In the genomic region with DNA sequence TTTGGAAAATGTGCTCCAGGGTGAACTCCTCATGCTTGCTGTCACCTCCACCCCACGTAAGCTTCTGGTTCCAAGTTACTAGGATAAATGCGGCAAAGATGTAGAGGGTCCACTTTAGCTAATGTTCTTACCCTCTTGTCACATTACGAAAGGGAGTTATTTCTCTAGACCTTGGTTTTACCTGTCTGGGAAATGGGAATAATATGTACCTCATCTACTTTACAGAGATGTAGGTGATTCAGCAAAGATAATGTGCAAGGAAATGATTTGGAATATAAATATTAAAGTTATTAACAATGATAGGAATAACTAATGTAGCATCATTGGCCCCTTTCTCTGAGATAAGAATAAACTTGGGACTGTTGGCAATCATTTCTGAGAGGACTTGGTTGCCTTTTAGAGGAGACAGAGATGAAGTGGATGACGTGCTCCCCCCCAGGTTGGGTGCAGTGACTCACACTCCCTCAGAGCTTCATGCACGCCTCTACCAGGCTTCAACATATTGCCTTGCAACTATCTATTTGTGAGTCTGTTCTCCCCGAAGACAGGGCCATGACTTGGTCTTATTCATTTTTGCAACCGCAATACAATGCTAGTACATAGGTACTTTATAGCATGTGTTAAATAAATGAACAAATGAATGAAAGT, we compare ENCODE assay signal across 34 cellular contexts.
DNase-seq lines count a peak whose midpoint lies in the region; ATAC-seq, FAIRE-seq and TF ChIP-seq lines count a peak whose summit lies in the region.
"Had no signal": no experiment of that assay in that cellular context is flagged by ENCODE, and none has a peak within 500 bp of the region (broad histone marks: within the 10 kb centered on the region; RNA-seq: fewer than 3 reads in every experiment).

No MANE protein-coding gene starts in this region.

- no peak overlapping the region for H3K18ac ChIP-seq in mesenchymal stem cell (ENCODE audit: low read depth in 1 of 2, low read length in 2 of 2)

- no peak for TF ChIP-seq CTCF in endothelial cell of umbilical vein (IDR thresholded peaks at IDR 0.05; ENCODE audit: extremely low read depth in 1 of 2, insufficient read depth in 1 of 2, low read depth in 1 of 2, low read length in 2 of 2)

- no peaks in the 10 kb centered on the region for H3K36me3 ChIP-seq in endothelial cell of umbilical vein (ENCODE audit: control insufficient read depth in 2 of 2, extremely low read depth in 1 of 2, insufficient read depth in 2 of 2, low read length in 2 of 2)
- H3K36me3 ChIP-seq in mesenchymal stem cell (ENCODE audit: control insufficient read depth in 1 of 2, insufficient read depth in 2 of 2, low read depth in 1 of 2, low read length in 2 of 2), result no peaks in the 10 kb centered on the region
- H3K36me3 ChIP-seq: cardiac muscle cell, lower lobe of right lung, right atrium auricular region, suprapubic skin, upper lobe of right lung had no signal

- POLR2A ChIA-PET in endothelial cell of umbilical vein (lab: Charles Lee), result no interaction called here

- H3K27me3 ChIP-seq in endothelial cell of umbilical vein (ENCODE audit: control insufficient read depth in 2 of 2, insufficient read depth in 2 of 2, low read length in 2 of 2) (no peaks in the 10 kb centered on the region), mesenchymal stem cell (ENCODE audit: control insufficient read depth in 1 of 2, insufficient read depth in 1 of 2, low read length in 2 of 2) (no peaks in the 10 kb centered on the region)
- H3K27me3 ChIP-seq: cardiac muscle cell, right atrium auricular region, suprapubic skin, upper lobe of right lung had no signal

- no peak overlapping the region for H2BK12ac ChIP-seq in mesenchymal stem cell (ENCODE audit: low read length in 2 of 2)

- H2BK120ac ChIP-seq in mesenchymal stem cell (ENCODE audit: low read depth, low read length), result no peak overlapping the region

- 62% methylated on average over 5 of the region's 7 CpGs for WGBS in mesenchymal stem cell

- H3K4me3 ChIP-seq in endothelial cell of umbilical vein (replicated peaks in 1 of 3; ENCODE audit: insufficient read depth in 1 of 3, low read depth in 1 of 3, low read length in 3 of 3), result no peak overlapping the region
- no peak overlapping the region for H3K4me3 ChIP-seq in mesenchymal stem cell (ENCODE audit: insufficient read depth in 1 of 2, low read depth in 1 of 2, low read length in 2 of 2)
- H3K4me3 ChIP-seq: cardiac muscle cell, GM23248, lower lobe of right lung, mucosa of descending colon, right atrium auricular region, suprapubic skin, upper lobe of right lung had no signal

- TF ChIP-seq POLR2A in endothelial cell of umbilical vein (IDR thresholded peaks at IDR 0.05; ENCODE audit: low read depth, low read length), result no peak

- H3K4me2 ChIP-seq in endothelial cell of umbilical vein (ENCODE audit: insufficient read depth, low read length), result no peak overlapping the region
- H3K4me2 ChIP-seq in mesenchymal stem cell (ENCODE audit: low read length, poor library complexity, severe bottlenecking), result no peak overlapping the region

- H3K4me1 ChIP-seq in endothelial cell of umbilical vein (ENCODE audit: control insufficient read depth, extremely low read depth, insufficient read depth, low read length) (peaks cover 59% of the 10 kb centered on the region), mesenchymal stem cell (ENCODE audit: control insufficient read depth, insufficient read depth, low read depth, low read length) (peaks cover 26% of the 10 kb centered on the region)

- H2AK5ac ChIP-seq in mesenchymal stem cell (ENCODE audit: low read length, severe bottlenecking), result no peak overlapping the region

- peak; percentile 44 for DNase-seq in EL
- DNase-seq in RPMI7951 (ENCODE audit: low read depth), result peak; percentile 90
- no peak for DNase-seq in endothelial cell of umbilical vein (ENCODE audit: low read depth, low spot score)
- peak; percentile 68 for DNase-seq in mesenchymal stem cell
- DNase-seq in NCI-H146 (lab: John Stamatoyannopoulos, UW), result no peak
- no peak for DNase-seq in sciatic nerve (ENCODE audit: low spot score)
- DNase-seq in posterior vena cava (ENCODE audit: low spot score), result no peak
- DNase-seq in superior temporal gyrus (ENCODE audit: extremely low spot score), result no peak
- DNase-seq: activated CD4-positive, alpha-beta memory T cell treated with anti-CD3 and anti-CD28 coated beads for 36 hours; activated CD4-positive, CD25-positive, alpha-beta regulatory T cell treated with anti-CD3 and anti-CD28 coated beads, Interleukin-2, amount 50 U/mL, for 72 hours; activated CD8-positive, alpha-beta memory T cell treated with anti-CD3 and anti-CD28 coated beads, Interleukin-2, amount 50 U/mL, for 4 hours; activated naive CD4-positive, alpha-beta T cell treated with anti-CD3 and anti-CD28 coated beads for 36 hours; amniotic stem cell; cortex of kidney; DMS79; GM23248; kidney; lower lobe of right lung; mucosa of descending colon; NCI-H1105; NCI-H1930; NCI-H526 treated with DMSO at 0.1 percent for 48 hours; stimulated activated CD4-positive, alpha-beta T cell treated with anti-CD3 and anti-CD28 coated beads, Interleukin-12 subunit alpha, Interleukin-12 subunit beta, amount 100 ng/mL, for 4 hours; stimulated activated CD4-positive, alpha-beta T cell treated with anti-CD3 and anti-CD28 coated beads, Interleukin-4, amount 100 ng/mL, for 1 hour; T-cell; upper lobe of right lung had no signal

- H3K4ac ChIP-seq in mesenchymal stem cell (ENCODE audit: low read depth in 1 of 2, low read length in 2 of 2), result no peak overlapping the region

- no peak overlapping the region for H3K14ac ChIP-seq in mesenchymal stem cell (ENCODE audit: low read length in 2 of 2)

- H2AFZ ChIP-seq in endothelial cell of umbilical vein (ENCODE audit: low read depth, low read length) (no peak overlapping the region), mesenchymal stem cell (ENCODE audit: low read depth, low read length) (no peak overlapping the region)
- H2AFZ ChIP-seq: GM23248 had no signal

- H4K8ac ChIP-seq in mesenchymal stem cell (ENCODE audit: low read length), result no peak overlapping the region

- H3K79me1 ChIP-seq in mesenchymal stem cell (replicated peaks; ENCODE audit: low read length, poor library complexity, severe bottlenecking), result peaks cover 3% of the 10 kb centered on the region

- no peak overlapping the region for H2BK5ac ChIP-seq in mesenchymal stem cell (ENCODE audit: low read depth, low read length, poor library complexity, severe bottlenecking)

- FAIRE-seq in endothelial cell of umbilical vein (lab: Jason Lieb, UNC), result no peak
- FAIRE-seq: kidney, TTC549 had no signal

- H3K9ac ChIP-seq in endothelial cell of umbilical vein (replicated peaks; ENCODE audit: extremely low read depth, insufficient read depth, low read length) (peak overlapping the region; percentile 1), mesenchymal stem cell (ENCODE audit: low read length) (no peak overlapping the region)
- H3K9ac ChIP-seq: GM23248 had no signal

- dilution Hi-C loops in endothelial cell of umbilical vein (cut with MboI; ENCODE audit: extremely low pct_ligation_motif_present, low sequenced_read_pairs), result loop anchor here (25.0 kb wide), 1 partner anchor 88 kb away; no protein-coding TSS in a partner anchor

- intact Hi-C loops in endothelial cell of umbilical vein (cut with micrococcal nuclease) (loop anchor here (5.0 kb wide), 1 partner anchor 508 kb away; a partner anchor contains a TSS), sciatic nerve (cut with DNase I) (no loop called here), posterior vena cava (cut with DNase I) (no loop called here)

- no peak overlapping the region for H2BK15ac ChIP-seq in mesenchymal stem cell (ENCODE audit: low read depth, poor library complexity, severe bottlenecking)

- H3K9me3 ChIP-seq in endothelial cell of umbilical vein (replicated peaks; ENCODE audit: control insufficient read depth, insufficient read depth, low read length) (no peaks in the 10 kb centered on the region), mesenchymal stem cell (ENCODE audit: control insufficient read depth, low read length) (no peaks in the 10 kb centered on the region)
- H3K9me3 ChIP-seq: lower lobe of right lung, mucosa of descending colon, right atrium auricular region, suprapubic skin, upper lobe of right lung had no signal

- ATAC-seq in sciatic nerve, result no peak
- ATAC-seq: lower lobe of right lung; mucosa of descending colon; natural killer cell treated with Interleukin-12 subunit alpha and Interleukin-12 subunit beta and Interleukin-15 and Interleukin-18, amount 100 ng/mL, for 72 hours; Panc1; stimulated activated effector memory CD8-positive, alpha-beta T cell treated with anti-CD3 and anti-CD28 coated beads, Interleukin-12 subunit alpha, Interleukin-12 subunit beta, amount 100 ng/mL, for 72 hours; T-cell; upper lobe of right lung had no signal

- CTCF ChIA-PET in endothelial cell of umbilical vein (lab: Charles Lee), result interaction anchor here (0.7 to 1.9 kb wide), 4 partner anchors 9 to 91 kb away, joined by 3 to 9 read pairs (median 4); no protein-coding TSS in a partner anchor

- H3K79me2 ChIP-seq in endothelial cell of umbilical vein (ENCODE audit: control insufficient read depth, insufficient read depth, low read length), result peaks cover 2% of the 10 kb centered on the region

- BruUV-seq in endothelial cell of umbilical vein (replicated peaks; lab: Mats Ljungman, UMichigan), result no TSS peak

- H3K23ac ChIP-seq in mesenchymal stem cell (ENCODE audit: low read length in 2 of 2), result no peak overlapping the region

- no peak overlapping the region for H4K91ac ChIP-seq in mesenchymal stem cell (ENCODE audit: low read length)

- H3K27ac ChIP-seq in endothelial cell of umbilical vein (ENCODE audit: insufficient read depth, low read depth, low read length) (peak overlapping the region; percentile 54), mesenchymal stem cell (ENCODE audit: low read length, poor library complexity, severe bottlenecking) (no peak overlapping the region)
- H3K27ac ChIP-seq: C4-2B, cardiac muscle cell, GM23248, lower lobe of right lung, right atrium auricular region, suprapubic skin, upper lobe of right lung had no signal

- H3K9me1 ChIP-seq in endothelial cell of umbilical vein (replicated peaks; ENCODE audit: control insufficient read depth, extremely low read depth, insufficient read depth, low read length), result no peaks in the 10 kb centered on the region

- no peaks in the 10 kb centered on the region for H4K20me1 ChIP-seq in endothelial cell of umbilical vein (replicated peaks; ENCODE audit: control insufficient read depth, extremely low read depth, insufficient read depth, low read length)

TF ChIP-seq in endothelial cell of umbilical vein, 7 proteins besides CTCF, POLR2A, EP300 and RAD21:
- TF ChIP-seq GATA2 (IDR thresholded peaks at IDR 0.05; ENCODE audit: insufficient read depth, insufficient read length, low read depth, low read length) (no peak), FOS (IDR thresholded peaks at IDR 0.05; ENCODE audit: borderline replicate concordance, insufficient read depth, low read length) (no peak), MYC (IDR thresholded peaks at IDR 0.05; ENCODE audit: low read depth, low read length) (no peak)
- TF ChIP-seq, protein P1, sequence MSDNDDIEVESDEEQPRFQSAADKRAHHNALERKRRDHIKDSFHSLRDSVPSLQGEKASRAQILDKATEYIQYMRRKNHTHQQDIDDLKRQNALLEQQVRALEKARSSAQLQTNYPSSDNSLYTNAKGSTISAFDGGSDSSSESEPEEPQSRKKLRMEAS (IDR thresholded peaks at IDR 0.05; ENCODE audit: insufficient read depth, insufficient read length), result no peak

Comparison
In these comparisons a context has a peak if more than half of its experiments do, and no peak if none do; other contexts are left out.
1. DNase-seq: peak in EL (single experiment), RPMI7951 (single experiment) and mesenchymal stem cell (single experiment); none in endothelial cell of umbilical vein (single experiment), NCI-H146 (single experiment), sciatic nerve (single experiment), posterior vena cava (single experiment) and superior temporal gyrus (single experiment).